In genomic region chr2:5123597-5124196, GRCh38 we compare ENCODE assay signal across 12 cellular contexts.
"Had no signal": no experiment of that assay in that cellular context is flagged by ENCODE, and none has a peak within 500 bp of the region (broad histone marks: within the 10 kb centered on the region; RNA-seq: fewer than 3 reads in every experiment).

No MANE protein-coding gene starts in this region.

- ATAC-seq: activated T-helper 17 cell treated with anti-CD3 and anti-CD28 coated beads, Interleukin-2, amount 50 U/mL, for 72 hours; gastroesophageal sphincter; natural killer cell; stimulated activated effector memory CD8-positive, alpha-beta T cell treated with anti-CD3 and anti-CD28 coated beads, Interleukin-12 subunit alpha, Interleukin-12 subunit beta, amount 100 ng/mL, for 72 hours; WTC11 had no signal

- DNase-seq: activated CD4-positive, alpha-beta T cell treated with anti-CD3 and anti-CD28 coated beads, Interleukin-2, amount 10 ng/mL, durations not matched to agents 7 days and 5 days; activated CD8-positive, alpha-beta memory T cell treated with anti-CD3 and anti-CD28 coated beads for 24 hours; activated naive CD4-positive, alpha-beta T cell treated with anti-CD3 and anti-CD28 coated beads, Interleukin-2, amount 10 ng/mL, durations not matched to agents 7 days and 5 days; adrenal gland; caudate nucleus; colonic mucosa; left ventricle myocardium inferior; natural killer cell had no signal
